Comparison of ENCODE assay signal across 32 cellular contexts in genomic region chr11:43639224-43639623, GRCh38.
"Had no signal": no experiment of that assay in that cellular context is flagged by ENCODE, and none has a peak within 500 bp of the region (broad histone marks: within the 10 kb centered on the region; RNA-seq: fewer than 3 reads in every experiment).

No MANE protein-coding gene starts in this region.

- H3K4me3 ChIP-seq: esophagus muscularis mucosa, gastrocnemius medialis, heart left ventricle had no signal

- H3K27ac ChIP-seq: brain microvascular endothelial cell, esophagus muscularis mucosa, foreskin keratinocyte, gastrocnemius medialis, heart left ventricle, VCaP had no signal

- H3K36me3 Mint-ChIP-seq: activated naive CD8-positive, alpha-beta T cell treated with anti-CD3 and anti-CD28 coated beads, Interleukin-2, amount 10 ng/mL, durations not matched to agents 7 days and 5 days; WTC11 had no signal

- FAIRE-seq: astrocyte, bronchial epithelial cell, colon had no signal

- DNase-seq: activated CD4-positive, alpha-beta memory T cell treated with anti-CD3 and anti-CD28 coated beads, Interleukin-2, amount 10 ng/mL, durations not matched to agents 7 days and 5 days; activated CD4-positive, alpha-beta T cell treated with anti-CD3 and anti-CD28 coated beads for 1 hour; activated CD4-positive, alpha-beta T cell treated with anti-CD3 and anti-CD28 coated beads for 4 hours; activated CD4-positive, alpha-beta T cell treated with anti-CD3 and anti-CD28 coated beads, Interleukin-2, amount 10 ng/mL, durations not matched to agents 7 days and 5 days; activated CD4-positive, alpha-beta T cell treated with anti-CD3 and anti-CD28 coated beads, Interleukin-2, amount 50 U/mL, for 4 hours; activated CD8-positive, alpha-beta memory T cell treated with anti-CD3 and anti-CD28 coated beads, Interleukin-2, amount 50 U/mL, for 48 hours; activated gamma-delta T cell; activated naive CD4-positive, alpha-beta T cell; activated naive CD4-positive, alpha-beta T cell treated with anti-CD3 and anti-CD28 coated beads, Interleukin-2, amount 10 ng/mL, durations not matched to agents 7 days and 5 days; activated naive CD8-positive, alpha-beta T cell treated with anti-CD3 and anti-CD28 coated beads, Interleukin-2, amount 10 ng/mL, durations not matched to agents 7 days and 5 days; activated T-cell treated with anti-CD3 and anti-CD28 coated beads for 4 hours; activated T-cell treated with anti-CD3 and anti-CD28 coated beads, Interleukin-2, amount 50 U/mL, for 24 hours; activated T-cell treated with anti-CD3 and anti-CD28 coated beads, Interleukin-2, amount 50 U/mL, for 72 hours; brain microvascular endothelial cell; cortex of kidney; dermis blood vessel endothelial cell; effector CD4-positive, alpha-beta T cell; effector memory CD8-positive, alpha-beta T cell; erythroblast; foreskin keratinocyte; gastrocnemius medialis; glutamatergic neuron; heart left ventricle; T-helper 2 cell had no signal

- H3K27ac Mint-ChIP-seq: activated CD4-positive, alpha-beta memory T cell treated with anti-CD3 and anti-CD28 coated beads, Interleukin-2, amount 10 ng/mL, durations not matched to agents 7 days and 5 days; activated CD4-positive, alpha-beta T cell treated with anti-CD3 and anti-CD28 coated beads, Interleukin-2, amount 10 ng/mL, durations not matched to agents 7 days and 5 days; activated naive CD4-positive, alpha-beta T cell treated with anti-CD3 and anti-CD28 coated beads, Interleukin-2, amount 10 ng/mL, durations not matched to agents 7 days and 5 days; activated naive CD4-positive, alpha-beta T cell treated with anti-CD3 and anti-CD28 coated beads, Interleukin-2, amount 50 U/mL, for 72 hours; activated naive CD8-positive, alpha-beta T cell treated with anti-CD3 and anti-CD28 coated beads, Interleukin-2, amount 10 ng/mL, durations not matched to agents 7 days and 5 days; activated T-cell treated with anti-CD3 and anti-CD28 coated beads, Interleukin-2, amount 50 U/mL, for 24 hours; activated T-cell treated with anti-CD3 and anti-CD28 coated beads, Interleukin-2, amount 50 U/mL, for 72 hours; effector memory CD8-positive, alpha-beta T cell; WTC11 had no signal

- H3K4me3 Mint-ChIP-seq: activated CD4-positive, alpha-beta memory T cell treated with anti-CD3 and anti-CD28 coated beads, Interleukin-2, amount 10 ng/mL, durations not matched to agents 7 days and 5 days; activated CD4-positive, alpha-beta T cell treated with anti-CD3 and anti-CD28 coated beads, Interleukin-2, amount 10 ng/mL, durations not matched to agents 7 days and 5 days; activated naive CD4-positive, alpha-beta T cell treated with anti-CD3 and anti-CD28 coated beads, Interleukin-2, amount 10 ng/mL, durations not matched to agents 7 days and 5 days; activated naive CD8-positive, alpha-beta T cell treated with anti-CD3 and anti-CD28 coated beads, Interleukin-2, amount 10 ng/mL, durations not matched to agents 7 days and 5 days; activated T-cell treated with anti-CD3 and anti-CD28 coated beads, Interleukin-2, amount 50 U/mL, for 24 hours; activated T-cell treated with anti-CD3 and anti-CD28 coated beads, Interleukin-2, amount 50 U/mL, for 72 hours; central memory CD8-positive, alpha-beta T cell; effector memory CD8-positive, alpha-beta T cell; WTC11 had no signal

- H3K9me3 ChIP-seq: esophagus muscularis mucosa, gastrocnemius medialis, heart left ventricle had no signal

- H3K36me3 ChIP-seq: brain microvascular endothelial cell, esophagus muscularis mucosa, gastrocnemius medialis, heart left ventricle had no signal

- H3K9me3 Mint-ChIP-seq: activated CD4-positive, alpha-beta memory T cell treated with anti-CD3 and anti-CD28 coated beads, Interleukin-2, amount 10 ng/mL, durations not matched to agents 7 days and 5 days; activated CD4-positive, alpha-beta T cell treated with anti-CD3 and anti-CD28 coated beads, Interleukin-2, amount 10 ng/mL, durations not matched to agents 7 days and 5 days; activated naive CD4-positive, alpha-beta T cell treated with anti-CD3 and anti-CD28 coated beads, Interleukin-2, amount 10 ng/mL, durations not matched to agents 7 days and 5 days; activated naive CD4-positive, alpha-beta T cell treated with anti-CD3 and anti-CD28 coated beads, Interleukin-2, amount 50 U/mL, for 72 hours; activated naive CD8-positive, alpha-beta T cell treated with anti-CD3 and anti-CD28 coated beads, Interleukin-2, amount 10 ng/mL, durations not matched to agents 7 days and 5 days; central memory CD8-positive, alpha-beta T cell; effector memory CD8-positive, alpha-beta T cell; WTC11 had no signal
